Comparison of ENCODE assay signal across 9 cellular contexts in genomic region chr19:19185853-19186728, GRCh38. TPM values are rescaled to one million over a fixed set of nuclear protein-coding genes. Genes with fewer than 3 reads are reported as not detected.
DNase-seq lines count a peak whose midpoint lies in the region; ATAC-seq and TF ChIP-seq lines count a peak whose summit lies in the region.
"Had no signal": no experiment of that assay in that cellular context is flagged by ENCODE, and none has a peak within 500 bp of the region (broad histone marks: within the 10 kb centered on the region; RNA-seq: fewer than 3 reads in every experiment).

No MANE protein-coding gene starts in this region.

- no peak overlapping the region for H3K4me3 Mint-ChIP-seq in activated T-cell treated with anti-CD3 and anti-CD28 coated beads, Interleukin-2, amount 50 U/mL, for 4 hours
- peak overlapping the region; percentile 15 for H3K4me3 Mint-ChIP-seq in glutamatergic neuron (ENCODE audit: unreplicated experiment)

- peak; percentile 65 for TF ChIP-seq CTCF in GM20000 (IDR thresholded peaks at IDR 0.05; ENCODE audit: extremely low read depth, missing control alignments)
- TF ChIP-seq CTCF in PC-3 (conservative IDR thresholded peaks at IDR 0.05; ENCODE audit: low read depth, low read length), result peak; percentile 75
- peak; percentile 70 for TF ChIP-seq CTCF in glutamatergic neuron (IDR thresholded peaks at IDR 0.05; ENCODE audit: partially characterized antibody, unreplicated experiment)

- H2AFZ ChIP-seq in PC-3 (ENCODE audit: low read length), result no peak overlapping the region

- no TSS peak for BruUV-seq in PC-3 (replicated peaks; lab: Mats Ljungman, UMichigan)

- no peak overlapping the region for H3K4me2 ChIP-seq in PC-3 (ENCODE audit: low read length)

- no peak overlapping the region for H3K9ac ChIP-seq in PC-3 (ENCODE audit: low read length)

- peak; percentile 36 for DNase-seq in AG08395 (ENCODE audit: low spot score)
- DNase-seq in GM20000 (ENCODE audit: low spot score), result peak; percentile 41
- peak; percentile 57 for DNase-seq in PC-3
- DNase-seq in activated T-cell treated with anti-CD3 and anti-CD28 coated beads, Interleukin-2, amount 50 U/mL, for 4 hours, result peak; percentile 57
- DNase-seq in glutamatergic neuron, result peak; percentile 62
- peak; percentile 35 to 43 for DNase-seq in stimulated activated CD4-positive, alpha-beta T cell treated with anti-CD3 and anti-CD28 coated beads, Interleukin-1b, Interleukin-23, amount 100 ng/mL, for 1 hour (ENCODE audit: low read depth in 2 of 2)

- POLR2A ChIA-PET in PC-3 (lab: Charles Lee; ENCODE audit: unreplicated experiment), result no interaction called here

- H3K27ac Mint-ChIP-seq in glutamatergic neuron (ENCODE audit: unreplicated experiment), result peak overlapping the region; percentile 23

- peaks cover 33% of the 10 kb centered on the region for H3K4me1 Mint-ChIP-seq in activated T-cell treated with anti-CD3 and anti-CD28 coated beads, Interleukin-2, amount 50 U/mL, for 4 hours (ENCODE audit: low read depth)
- no peaks in the 10 kb centered on the region for H3K4me1 Mint-ChIP-seq in glutamatergic neuron (ENCODE audit: low read depth, unreplicated experiment)

- no peaks in the 10 kb centered on the region for H3K9me3 ChIP-seq in PC-3 (ENCODE audit: low read length)

- H3K36me3 Mint-ChIP-seq in activated T-cell treated with anti-CD3 and anti-CD28 coated beads, Interleukin-2, amount 50 U/mL, for 4 hours (ENCODE audit: insufficient read depth), result peaks cover 26% of the 10 kb centered on the region
- H3K36me3 Mint-ChIP-seq in glutamatergic neuron (ENCODE audit: unreplicated experiment), result peaks cover 15% of the 10 kb centered on the region

- intact Hi-C loops in PC-3 (cut with micrococcal nuclease), result no loop called here

- CTCF ChIA-PET in PC-3 (lab: Charles Lee), result interaction anchor here (0.6 kb wide), 1 partner anchor 342 kb away, joined by 6 read pairs; no protein-coding TSS in a partner anchor

- H3K27me3 Mint-ChIP-seq in activated T-cell treated with anti-CD3 and anti-CD28 coated beads, Interleukin-2, amount 50 U/mL, for 4 hours (ENCODE audit: low read depth), result no peaks in the 10 kb centered on the region
- peaks cover 8% of the 10 kb centered on the region for H3K27me3 Mint-ChIP-seq in glutamatergic neuron (ENCODE audit: unreplicated experiment)

- H3K27ac ChIP-seq in PC-3 (ENCODE audit: low read length), result no peak overlapping the region
- H3K27ac ChIP-seq: skin epidermis had no signal

- no peaks in the 10 kb centered on the region for H3K9me2 ChIP-seq in PC-3 (replicated peaks; ENCODE audit: low read length)

- no peaks in the 10 kb centered on the region for H3F3A ChIP-seq in PC-3 (ENCODE audit: low read length, unreplicated experiment)

- no peak overlapping the region for H3K4me3 ChIP-seq in PC-3 (ENCODE audit: low read length)
- H3K4me3 ChIP-seq: skin epidermis had no signal

- H4K20me1 ChIP-seq in PC-3 (ENCODE audit: low read length), result no peaks in the 10 kb centered on the region

- peak; percentile 88 for ATAC-seq in PC-3
- ATAC-seq in activated T-cell treated with anti-CD3 and anti-CD28 coated beads, Interleukin-2, amount 50 U/mL, for 4 hours, result peak; percentile 91 to 93
- ATAC-seq in HG03159 (IDR thresholded peaks at IDR 0.05; ENCODE audit: unreplicated experiment), result no peak
- no peak for ATAC-seq in HG03175 (IDR thresholded peaks at IDR 0.05; ENCODE audit: unreplicated experiment)

- H3K36me3 ChIP-seq in PC-3 (ENCODE audit: low read depth, low read length), result peaks cover 27% of the 10 kb centered on the region

- no peaks in the 10 kb centered on the region for H3K4me1 ChIP-seq in PC-3 (ENCODE audit: insufficient read depth, low read length)

- H3K79me2 ChIP-seq in PC-3 (ENCODE audit: low read length), result peaks cover 25% of the 10 kb centered on the region

- H3K27me3 ChIP-seq in PC-3 (ENCODE audit: low read length), result no peaks in the 10 kb centered on the region

- no peaks in the 10 kb centered on the region for H3K9me3 Mint-ChIP-seq in activated T-cell treated with anti-CD3 and anti-CD28 coated beads, Interleukin-2, amount 50 U/mL, for 4 hours
- peaks cover 3% of the 10 kb centered on the region for H3K9me3 Mint-ChIP-seq in glutamatergic neuron (ENCODE audit: unreplicated experiment)

RNA-seq across cellular contexts. Expression of gene BORCS8, which starts 5.9 kb away (rescaled TPM):
- total RNA-seq in PC-3 (2014; rRNA removed) (21.9 and 33.1 TPM in 2 replicates), glutamatergic neuron (ENCODE audit: unreplicated experiment) (20.5 TPM)
- 10 to 100 TPM; 38.0 to 43.1 (median 38.6) TPM for total RNA-seq in activated T-cell treated with anti-CD3 and anti-CD28 coated beads, Interleukin-2, amount 50 U/mL, for 4 hours

RNA-seq across cellular contexts. Expression of gene RFXANK, which starts 6.0 kb away (rescaled TPM):
- total RNA-seq in PC-3 (2014; rRNA removed), result 88.5 and 104 TPM in 2 replicates
- 100 to 1,000 TPM; 110 to 120 (median 118) TPM for total RNA-seq in activated T-cell treated with anti-CD3 and anti-CD28 coated beads, Interleukin-2, amount 50 U/mL, for 4 hours
- 73.5 TPM for total RNA-seq in glutamatergic neuron (ENCODE audit: unreplicated experiment)

RNA-seq across cellular contexts. Expression of gene MEF2B, which starts 16.0 kb away (rescaled TPM):
- total RNA-seq in PC-3 (2014; rRNA removed), result 0.22 and 0.29 TPM in 2 replicates
- total RNA-seq in activated T-cell treated with anti-CD3 and anti-CD28 coated beads, Interleukin-2, amount 50 U/mL, for 4 hours, result 1 to 10 TPM; 2.2 to 3.7 (median 2.3) TPM
- total RNA-seq in glutamatergic neuron (ENCODE audit: unreplicated experiment), result 1.7 TPM

RNA-seq across cellular contexts. Expression of gene NR2C2AP, which starts 17.1 kb away (rescaled TPM):
- 39.3 and 47.0 TPM in 2 replicates for total RNA-seq in PC-3 (2014; rRNA removed)
- total RNA-seq in activated T-cell treated with anti-CD3 and anti-CD28 coated beads, Interleukin-2, amount 50 U/mL, for 4 hours, result 10 to 100 TPM; 57.9 to 71.7 (median 66.6) TPM
- total RNA-seq in glutamatergic neuron (ENCODE audit: unreplicated experiment), result 5.5 TPM

RNA-seq across cellular contexts. Expression of gene NCAN, which starts 25.7 kb away (rescaled TPM):
- total RNA-seq in PC-3 (2014; rRNA removed) (0.15 TPM in 1 of 2 replicates, not detected in the other), glutamatergic neuron (ENCODE audit: unreplicated experiment) (186 TPM)
- total RNA-seq in activated T-cell treated with anti-CD3 and anti-CD28 coated beads, Interleukin-2, amount 50 U/mL, for 4 hours, result under 1 TPM in 2 of 3 donors, not detected in 1; 0.05 to 0.08 TPM

Comparison
In these comparisons a context has a peak if more than half of its experiments do, and no peak if none do; other contexts are left out.
1. ATAC-seq: peak in PC-3 (single experiment) and activated T-cell treated with anti-CD3 and anti-CD28 coated beads, Interleukin-2, amount 50 U/mL, for 4 hours (2 of 2); none in HG03159 (single experiment) and HG03175 (single experiment).
2. Peak in every context shown above with its lines, with median percentiles within 50 percentile points of each other: DNase-seq and CTCF ChIP-seq.